ENCODE assay signal across 27 cellular contexts in the genomic region with DNA sequence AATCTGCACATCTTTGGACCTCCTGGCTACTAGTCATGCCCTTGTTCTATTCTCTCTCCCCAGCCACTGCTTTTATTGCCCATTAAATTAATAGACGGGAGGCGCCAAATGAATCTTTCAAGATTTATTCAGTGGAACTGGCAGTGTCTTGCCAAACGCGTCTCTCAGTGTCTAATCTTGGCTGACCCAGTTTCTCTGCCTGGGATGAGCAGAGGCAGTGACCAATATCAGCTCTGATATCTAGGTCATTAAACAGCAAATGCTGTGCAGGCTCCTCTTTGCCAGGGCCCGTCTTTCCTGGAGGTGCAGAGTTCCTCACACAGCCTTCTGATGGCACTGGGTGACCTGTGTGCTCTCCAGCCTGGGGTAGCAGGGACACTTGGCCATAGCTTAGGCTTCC.
"Had no signal": no experiment of that assay in that cellular context is flagged by ENCODE, and none has a peak within 500 bp of the region (broad histone marks: within the 10 kb centered on the region; RNA-seq: fewer than 3 reads in every experiment).

No MANE protein-coding gene starts in this region.

- ATAC-seq: activated CD8-positive, alpha-beta memory T cell treated with anti-CD3 and anti-CD28 coated beads, Interleukin-2, amount 10 ng/mL, durations not matched to agents 7 days and 5 days; activated naive CD4-positive, alpha-beta T cell treated with anti-CD3 and anti-CD28 coated beads, Interleukin-2, amount 50 U/mL, for 72 hours; activated naive CD8-positive, alpha-beta T cell treated with anti-CD3 and anti-CD28 coated beads, Interleukin-2, amount 50 U/mL, for 24 hours; WTC11 had no signal

- DNase-seq: activated CD4-positive, alpha-beta T cell treated with anti-CD3 and anti-CD28 coated beads for 48 hours; activated CD4-positive, alpha-beta T cell treated with anti-CD3 and anti-CD28 coated beads, Interleukin-2, amount 50 U/mL, for 48 hours; activated CD4-positive, CD25-positive, alpha-beta regulatory T cell treated with anti-CD3 and anti-CD28 coated beads, Interleukin-2, amount 50 U/mL, for 72 hours; activated CD8-positive, alpha-beta memory T cell treated with anti-CD3 and anti-CD28 coated beads, Interleukin-2, amount 10 ng/mL, durations not matched to agents 7 days and 5 days; activated effector memory CD4-positive, alpha-beta T cell treated with anti-CD3 and anti-CD28 coated beads, Interleukin-2, amount 50 U/mL, for 16 hours; activated naive CD4-positive, alpha-beta T cell treated with Interleukin-2 at 50 U/mL for 16 hours; activated naive CD8-positive, alpha-beta T cell treated with anti-CD3 and anti-CD28 coated beads, Interleukin-2, amount 50 U/mL, for 24 hours; activated T-cell treated with anti-CD3 and anti-CD28 coated beads, Interleukin-2, amount 50 U/mL, for 24 hours; amygdala; KG1; MV-4-11; NCI-H1092 treated with DMSO at 0.1 percent for 48 hours; NCI-H1417 treated with DMSO at 0.1 percent for 48 hours; NCI-H1694; NCI-H2029; NCI-H2107; NCI-H2171 treated with DMSO at 0.1 percent for 48 hours; NCI-H345; NCI-H510A; NCI-H526 treated with DMSO at 0.1 percent for 48 hours; NCI-H82; SIG-M5; SW 1271 had no signal

- FAIRE-seq: astrocyte had no signal

- H3K27ac ChIP-seq: SK-N-MC had no signal

- H3K4me3 ChIP-seq: SK-N-MC had no signal
